Comparison of ENCODE assay signal across 32 cellular contexts in the genomic region with DNA sequence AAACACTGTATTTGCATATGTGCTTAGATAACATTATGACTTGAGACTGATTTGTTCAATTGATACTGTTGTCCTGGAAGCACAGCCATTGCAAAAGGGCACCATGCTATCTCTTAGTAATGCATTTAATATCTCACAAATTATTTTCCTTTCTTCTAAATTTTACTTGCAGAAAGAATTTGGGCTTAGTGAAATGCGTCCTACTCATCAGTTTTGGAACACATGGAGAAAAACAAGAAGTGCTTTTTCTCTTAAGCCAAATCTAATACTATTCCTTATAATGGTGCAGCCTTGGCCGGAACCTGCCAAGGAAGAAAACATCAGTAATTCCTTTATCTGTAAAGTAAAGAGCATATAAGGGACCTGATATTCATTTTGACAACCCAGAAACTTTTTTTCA.
"Had no signal": no experiment of that assay in that cellular context is flagged by ENCODE, and none has a peak within 500 bp of the region (broad histone marks: within the 10 kb centered on the region; RNA-seq: fewer than 3 reads in every experiment).

No MANE protein-coding gene starts in this region.

- H3K9me3 ChIP-seq: ascending aorta, body of pancreas, Peyer's patch, SJCRH30, SK-N-SH had no signal

- H3K9ac ChIP-seq: SK-N-SH had no signal

- H3K27ac ChIP-seq: ascending aorta, body of pancreas, Peyer's patch, RWPE1, SJCRH30 had no signal

- H3K36me3 Mint-ChIP-seq: activated CD8-positive, alpha-beta memory T cell treated with anti-CD3 and anti-CD28 coated beads, Interleukin-2, amount 10 ng/mL, durations not matched to agents 7 days and 5 days; activated naive CD4-positive, alpha-beta T cell treated with anti-CD3 and anti-CD28 coated beads, Interleukin-2, amount 50 U/mL, for 72 hours had no signal

- H3K4me1 Mint-ChIP-seq: activated CD8-positive, alpha-beta memory T cell treated with anti-CD3 and anti-CD28 coated beads, Interleukin-2, amount 10 ng/mL, durations not matched to agents 7 days and 5 days had no signal

- H3K27me3 Mint-ChIP-seq: activated B cell treated with CpG ODN at 0.5 μM for 24 hours; activated CD4-positive, alpha-beta T cell treated with anti-CD3 and anti-CD28 coated beads, Interleukin-2, amount 10 ng/mL, durations not matched to agents 24 days and 14 days; activated CD8-positive, alpha-beta memory T cell treated with anti-CD3 and anti-CD28 coated beads, Interleukin-2, amount 10 ng/mL, durations not matched to agents 7 days and 5 days; activated naive CD8-positive, alpha-beta T cell treated with anti-CD3 and anti-CD28 coated beads, Interleukin-2, amount 50 U/mL, for 24 hours; activated T-cell treated with anti-CD3 and anti-CD28 coated beads, Interleukin-2, amount 50 U/mL, for 24 hours had no signal

- DNase-seq: activated B cell treated with CpG ODN at 0.5 μM for 24 hours; activated CD4-positive, alpha-beta T cell treated with anti-CD3 and anti-CD28 coated beads for 1 hour; activated CD4-positive, alpha-beta T cell treated with anti-CD3 and anti-CD28 coated beads, Interleukin-2, amount 10 ng/mL, durations not matched to agents 24 days and 14 days; activated CD4-positive, alpha-beta T cell treated with anti-CD3 and anti-CD28 coated beads, Interleukin-2, amount 50 U/mL, for 48 hours; activated CD8-positive, alpha-beta memory T cell treated with anti-CD3 and anti-CD28 coated beads, Interleukin-2, amount 10 ng/mL, durations not matched to agents 7 days and 5 days; activated effector memory CD4-positive, alpha-beta T cell treated with Interleukin-2 at 50 U/mL for 16 hours; activated naive CD4-positive, alpha-beta T cell; activated naive CD8-positive, alpha-beta T cell treated with anti-CD3 and anti-CD28 coated beads, Interleukin-2, amount 50 U/mL, for 24 hours; activated T-cell treated with anti-CD3 and anti-CD28 coated beads, Interleukin-2, amount 50 U/mL, for 24 hours; amniotic stem cell; body of pancreas; central memory CD4-positive, alpha-beta T cell; Kasumi-1; NCI-H1048; NCI-H146; NCI-H1930; NCI-H2107; NCI-H2171 treated with DMSO at 0.1 percent for 48 hours; NCI-H226; NCI-H526; NCI-H774; Peyer's patch; Right ventricle myocardium superior; SJCRH30; SK-N-SH; SW 1271 had no signal

- H3K4me2 ChIP-seq: SK-N-SH had no signal

- H3K36me3 ChIP-seq: ascending aorta, Peyer's patch, SJCRH30 had no signal

- H3K27ac Mint-ChIP-seq: activated B cell treated with CpG ODN at 0.5 μM for 24 hours; activated CD4-positive, alpha-beta T cell treated with anti-CD3 and anti-CD28 coated beads, Interleukin-2, amount 10 ng/mL, durations not matched to agents 24 days and 14 days; activated CD8-positive, alpha-beta memory T cell treated with anti-CD3 and anti-CD28 coated beads, Interleukin-2, amount 10 ng/mL, durations not matched to agents 7 days and 5 days; activated naive CD4-positive, alpha-beta T cell treated with anti-CD3 and anti-CD28 coated beads, Interleukin-2, amount 50 U/mL, for 72 hours; activated naive CD8-positive, alpha-beta T cell treated with anti-CD3 and anti-CD28 coated beads, Interleukin-2, amount 50 U/mL, for 24 hours; activated T-cell treated with anti-CD3 and anti-CD28 coated beads, Interleukin-2, amount 50 U/mL, for 24 hours; activated T-helper 1 cell treated with anti-CD3 and anti-CD28 coated beads, Interleukin-12 subunit alpha, Interleukin-12 subunit beta, Interleukin-2, Interleukin-4 antibody, amounts not matched to agents 30 ng/mL and 10 ng/mL and 1 ng/mL, durations not matched to agents 14 hours and 24 hours and 36 hours had no signal

- H3K9me3 Mint-ChIP-seq: activated B cell treated with CpG ODN at 0.5 μM for 24 hours; activated CD4-positive, alpha-beta T cell treated with anti-CD3 and anti-CD28 coated beads, Interleukin-2, amount 10 ng/mL, durations not matched to agents 24 days and 14 days; activated naive CD8-positive, alpha-beta T cell treated with anti-CD3 and anti-CD28 coated beads, Interleukin-2, amount 50 U/mL, for 24 hours; activated T-cell treated with anti-CD3 and anti-CD28 coated beads, Interleukin-2, amount 50 U/mL, for 24 hours; activated T-helper 1 cell treated with anti-CD3 and anti-CD28 coated beads, Interleukin-12 subunit alpha, Interleukin-12 subunit beta, Interleukin-2, Interleukin-4 antibody, amounts not matched to agents 30 ng/mL and 10 ng/mL and 1 ng/mL, durations not matched to agents 14 hours and 24 hours and 36 hours had no signal

- ATAC-seq: activated CD8-positive, alpha-beta memory T cell treated with anti-CD3 and anti-CD28 coated beads, Interleukin-2, amount 10 ng/mL, durations not matched to agents 7 days and 5 days; activated naive CD4-positive, alpha-beta T cell treated with anti-CD3 and anti-CD28 coated beads, Interleukin-2, amount 50 U/mL, for 72 hours; activated naive CD8-positive, alpha-beta T cell treated with anti-CD3 and anti-CD28 coated beads, Interleukin-2, amount 50 U/mL, for 24 hours; body of pancreas had no signal

- H3K27me3 ChIP-seq: ascending aorta, body of pancreas, Peyer's patch, SJCRH30 had no signal

- H3K4me3 Mint-ChIP-seq: activated B cell treated with CpG ODN at 0.5 μM for 24 hours; activated CD4-positive, alpha-beta T cell treated with anti-CD3 and anti-CD28 coated beads, Interleukin-2, amount 10 ng/mL, durations not matched to agents 24 days and 14 days; activated CD8-positive, alpha-beta memory T cell treated with anti-CD3 and anti-CD28 coated beads, Interleukin-2, amount 10 ng/mL, durations not matched to agents 7 days and 5 days; activated naive CD8-positive, alpha-beta T cell treated with anti-CD3 and anti-CD28 coated beads, Interleukin-2, amount 50 U/mL, for 24 hours; activated T-cell treated with anti-CD3 and anti-CD28 coated beads, Interleukin-2, amount 50 U/mL, for 24 hours; activated T-helper 1 cell treated with anti-CD3 and anti-CD28 coated beads, Interleukin-12 subunit alpha, Interleukin-12 subunit beta, Interleukin-2, Interleukin-4 antibody, amounts not matched to agents 30 ng/mL and 10 ng/mL and 1 ng/mL, durations not matched to agents 14 hours and 24 hours and 36 hours had no signal

- H3K9me2 ChIP-seq: SK-N-SH had no signal

- H3K4me3 ChIP-seq: ascending aorta, body of pancreas, Peyer's patch, SJCRH30 had no signal

- FAIRE-seq: bronchial epithelial cell, TTC549 had no signal
